ENCODE assay signal across 8 cellular contexts in genomic region chr19:8335343-8336071, GRCh38. TPM values are rescaled to one million over a fixed set of nuclear protein-coding genes. Genes with fewer than 3 reads are reported as not detected.
DNase-seq lines count a peak whose midpoint lies in the region; ATAC-seq and TF ChIP-seq lines count a peak whose summit lies in the region.

No MANE protein-coding gene starts in this region.

- no peaks in the 10 kb centered on the region for H3K9me3 ChIP-seq in CD8-positive, alpha-beta memory T cell (ENCODE audit: low read length)
- no peaks in the 10 kb centered on the region for H3K9me3 ChIP-seq in lower lobe of right lung

- CTCF ChIA-PET in CD8-positive, alpha-beta memory T cell (lab: Charles Lee): interaction anchor here (1.0 to 1.4 kb wide), 4 partner anchors 14 to 246 kb away, joined by 3 to 5 read pairs (median 3); partner anchors contain the start of genes NDUFA7 and RPS28

- no peak for TF ChIP-seq CTCF in lower lobe of right lung (IDR thresholded peaks at IDR 0.05)

- peaks cover 7% of the 10 kb centered on the region for H3K4me1 ChIP-seq in CD8-positive, alpha-beta memory T cell (ENCODE audit: insufficient read depth, low read length)
- peaks cover 38% of the 10 kb centered on the region for H3K4me1 ChIP-seq in lower lobe of right lung

- peaks cover 12 to 22% of the 10 kb centered on the region in 2 donors for H3K27me3 Mint-ChIP-seq in CD8-positive, alpha-beta memory T cell
- peaks cover 51% of the 10 kb centered on the region for H3K27me3 Mint-ChIP-seq in activated T-helper 1 cell treated with anti-CD3 and anti-CD28 coated beads, Interleukin-12 subunit alpha, Interleukin-12 subunit beta, Interleukin-2, Interleukin-4 antibody, amounts not matched to agents 30 ng/mL and 10 ng/mL and 1 ng/mL, durations not matched to agents 14 hours and 24 hours and 36 hours (ENCODE audit: insufficient read depth)

- H3K27ac ChIP-seq in CD8-positive, alpha-beta memory T cell (ENCODE audit: low read depth, low read length): no peak overlapping the region
- no peak overlapping the region for H3K27ac ChIP-seq in lower lobe of right lung

- peaks cover 0 to 2% (median 0%) of the 10 kb centered on the region in 3 donors for H3K36me3 Mint-ChIP-seq in CD8-positive, alpha-beta memory T cell
- H3K36me3 Mint-ChIP-seq in activated T-helper 1 cell treated with anti-CD3 and anti-CD28 coated beads, Interleukin-12 subunit alpha, Interleukin-12 subunit beta, Interleukin-2, Interleukin-4 antibody, amounts not matched to agents 30 ng/mL and 10 ng/mL and 1 ng/mL, durations not matched to agents 14 hours and 24 hours and 36 hours (ENCODE audit: low read depth): no peaks in the 10 kb centered on the region

- peak in 1 of 5 donors; percentile 20 for DNase-seq in CD8-positive, alpha-beta memory T cell
- DNase-seq in activated T-helper 1 cell treated with anti-CD3 and anti-CD28 coated beads, Interleukin-12 subunit alpha, Interleukin-12 subunit beta, Interleukin-2, Interleukin-4 antibody, amounts not matched to agents 30 ng/mL and 10 ng/mL and 1 ng/mL, durations not matched to agents 14 hours and 24 hours and 36 hours (ENCODE audit: low spot score): no peak
- DNase-seq in lower lobe of right lung (no peak), iPS-NIHi7 (ENCODE audit: extremely low spot score) (no peak), cerebellar nuclear complex (lab: John Stamatoyannopoulos, UW) (no peak), NK-92 (lab: John Stamatoyannopoulos, UW; ENCODE audit: unreplicated experiment) (no peak), AML-193 (lab: John Stamatoyannopoulos, UW) (no peak)

- H3K27ac Mint-ChIP-seq in CD8-positive, alpha-beta memory T cell: peak overlapping the region in 1 of 8 donors; percentile 28
- H3K27ac Mint-ChIP-seq in activated T-helper 1 cell treated with anti-CD3 and anti-CD28 coated beads, Interleukin-12 subunit alpha, Interleukin-12 subunit beta, Interleukin-2, Interleukin-4 antibody, amounts not matched to agents 30 ng/mL and 10 ng/mL and 1 ng/mL, durations not matched to agents 14 hours and 24 hours and 36 hours: no peak overlapping the region

- ATAC-seq in GM21360 (IDR thresholded peaks at IDR 0.05; ENCODE audit: unreplicated experiment) (peak; percentile 52), lower lobe of right lung (peak in 1 of 2 donors; percentile 50)

- H3K4me3 ChIP-seq in CD8-positive, alpha-beta memory T cell (ENCODE audit: low read length): no peak overlapping the region
- peak overlapping the region; percentile 37 for H3K4me3 ChIP-seq in lower lobe of right lung

- peaks cover 5 to 10% (median 9%) of the 10 kb centered on the region in 3 donors for H3K4me1 Mint-ChIP-seq in CD8-positive, alpha-beta memory T cell
- peaks cover 5% of the 10 kb centered on the region for H3K4me1 Mint-ChIP-seq in activated T-helper 1 cell treated with anti-CD3 and anti-CD28 coated beads, Interleukin-12 subunit alpha, Interleukin-12 subunit beta, Interleukin-2, Interleukin-4 antibody, amounts not matched to agents 30 ng/mL and 10 ng/mL and 1 ng/mL, durations not matched to agents 14 hours and 24 hours and 36 hours (ENCODE audit: low read depth)

- no peaks in the 10 kb centered on the region for H3K36me3 ChIP-seq in CD8-positive, alpha-beta memory T cell (ENCODE audit: insufficient read depth, low read length)
- H3K36me3 ChIP-seq in lower lobe of right lung: peaks cover 24% of the 10 kb centered on the region

- peak overlapping the region in 5 of 7 donors; percentile 52 to 69 (median 68) for H3K4me3 Mint-ChIP-seq in CD8-positive, alpha-beta memory T cell
- H3K4me3 Mint-ChIP-seq in activated T-helper 1 cell treated with anti-CD3 and anti-CD28 coated beads, Interleukin-12 subunit alpha, Interleukin-12 subunit beta, Interleukin-2, Interleukin-4 antibody, amounts not matched to agents 30 ng/mL and 10 ng/mL and 1 ng/mL, durations not matched to agents 14 hours and 24 hours and 36 hours: peak overlapping the region; percentile 53

- peaks cover 6% of the 10 kb centered on the region for H3K27me3 ChIP-seq in CD8-positive, alpha-beta memory T cell (ENCODE audit: insufficient read depth, low read length, poor library complexity, severe bottlenecking)
- peaks cover 30% of the 10 kb centered on the region for H3K27me3 ChIP-seq in lower lobe of right lung (ENCODE audit: low read depth)

- POLR2A ChIA-PET in CD8-positive, alpha-beta memory T cell (lab: Charles Lee): interaction anchor here (1.1 kb wide), 1 partner anchor 11 kb away, joined by 3 read pairs; no protein-coding TSS in a partner anchor

- intact Hi-C loops in activated T-helper 1 cell treated with anti-CD3 and anti-CD28 coated beads, Interleukin-12 subunit alpha, Interleukin-12 subunit beta, Interleukin-2, Interleukin-4 antibody, amounts not matched to agents 30 ng/mL and 10 ng/mL and 1 ng/mL, durations not matched to agents 14 hours and 24 hours and 36 hours (cut with micrococcal nuclease): no loop called here
- intact Hi-C loops in lower lobe of right lung (cut with DNase I): no loop called here

- no peaks in the 10 kb centered on the region for H3K9me3 Mint-ChIP-seq in CD8-positive, alpha-beta memory T cell
- H3K9me3 Mint-ChIP-seq in activated T-helper 1 cell treated with anti-CD3 and anti-CD28 coated beads, Interleukin-12 subunit alpha, Interleukin-12 subunit beta, Interleukin-2, Interleukin-4 antibody, amounts not matched to agents 30 ng/mL and 10 ng/mL and 1 ng/mL, durations not matched to agents 14 hours and 24 hours and 36 hours: no peaks in the 10 kb centered on the region

RNA-seq across cellular contexts. Expression of gene KANK3, which starts 7.6 kb away (rescaled TPM):
- total RNA-seq in CD8-positive, alpha-beta memory T cell: 1 to 10 TPM in 1 of 2 experiments, under 1 TPM in 1; 0.97 to 1.1 TPM
- 3.6 TPM for polyA plus RNA-seq in CD8-positive, alpha-beta memory T cell
- total RNA-seq in activated T-helper 1 cell treated with anti-CD3 and anti-CD28 coated beads, Interleukin-12 subunit alpha, Interleukin-12 subunit beta, Interleukin-2, Interleukin-4 antibody, amounts not matched to agents 30 ng/mL and 10 ng/mL and 1 ng/mL, durations not matched to agents 14 hours and 24 hours and 36 hours: 0.86 and 1.4 TPM in 2 replicates
- total RNA-seq in lower lobe of right lung: 49.0 TPM

RNA-seq across cellular contexts. Expression of gene RPS28, which starts 14.2 kb away (rescaled TPM):
- total RNA-seq in CD8-positive, alpha-beta memory T cell: 1,000 to 10,000 TPM; 2,153 to 2,200 TPM
- polyA plus RNA-seq in CD8-positive, alpha-beta memory T cell: 2,694 TPM
- total RNA-seq in activated T-helper 1 cell treated with anti-CD3 and anti-CD28 coated beads, Interleukin-12 subunit alpha, Interleukin-12 subunit beta, Interleukin-2, Interleukin-4 antibody, amounts not matched to agents 30 ng/mL and 10 ng/mL and 1 ng/mL, durations not matched to agents 14 hours and 24 hours and 36 hours: 1,836 and 1,872 TPM in 2 replicates
- total RNA-seq in lower lobe of right lung: 1,461 TPM

RNA-seq across cellular contexts. Expression of gene NDUFA7, which starts 14.3 kb away (rescaled TPM):
- 10 to 100 TPM; 86.0 to 93.3 TPM for total RNA-seq in CD8-positive, alpha-beta memory T cell
- polyA plus RNA-seq in CD8-positive, alpha-beta memory T cell: 121 TPM
- total RNA-seq in activated T-helper 1 cell treated with anti-CD3 and anti-CD28 coated beads, Interleukin-12 subunit alpha, Interleukin-12 subunit beta, Interleukin-2, Interleukin-4 antibody, amounts not matched to agents 30 ng/mL and 10 ng/mL and 1 ng/mL, durations not matched to agents 14 hours and 24 hours and 36 hours: 51.1 and 51.8 TPM in 2 replicates
- 41.9 TPM for total RNA-seq in lower lobe of right lung

RNA-seq across cellular contexts. Expression of gene CD320, which starts 27.3 kb away (rescaled TPM):
- total RNA-seq in CD8-positive, alpha-beta memory T cell: 10 to 100 TPM; 93.7 to 97.6 TPM
- polyA plus RNA-seq in CD8-positive, alpha-beta memory T cell: 58.6 TPM
- total RNA-seq in activated T-helper 1 cell treated with anti-CD3 and anti-CD28 coated beads, Interleukin-12 subunit alpha, Interleukin-12 subunit beta, Interleukin-2, Interleukin-4 antibody, amounts not matched to agents 30 ng/mL and 10 ng/mL and 1 ng/mL, durations not matched to agents 14 hours and 24 hours and 36 hours: 122 and 126 TPM in 2 replicates
- 31.0 TPM for total RNA-seq in lower lobe of right lung

RNA-seq across cellular contexts. Expression of gene ANGPTL4, which starts 28.4 kb away (rescaled TPM):
- not detected for total RNA-seq in CD8-positive, alpha-beta memory T cell
- polyA plus RNA-seq in CD8-positive, alpha-beta memory T cell: 0.28 TPM
- 2.3 and 3.8 TPM in 2 replicates for total RNA-seq in activated T-helper 1 cell treated with anti-CD3 and anti-CD28 coated beads, Interleukin-12 subunit alpha, Interleukin-12 subunit beta, Interleukin-2, Interleukin-4 antibody, amounts not matched to agents 30 ng/mL and 10 ng/mL and 1 ng/mL, durations not matched to agents 14 hours and 24 hours and 36 hours
- total RNA-seq in lower lobe of right lung: 11.0 TPM

Comparison
In these comparisons a context has a peak if more than half of its experiments do, and no peak if none do; other contexts are left out.
1. RNA of gene KANK3, which starts 7.6 kb away (total RNA-seq): 49.0 TPM in lower lobe of right lung (single experiment); 0.97 to 1.1 TPM in CD8-positive, alpha-beta memory T cell and 0.86 to 1.4 TPM in activated T-helper 1 cell treated with anti-CD3 and anti-CD28 coated beads, Interleukin-12 subunit alpha, Interleukin-12 subunit beta, Interleukin-2, Interleukin-4 antibody, amounts not matched to agents 30 ng/mL and 10 ng/mL and 1 ng/mL, durations not matched to agents 14 hours and 24 hours and 36 hours; every median in the first group is over 10 times any median in the second.